ENCODE assay signal across 1 cellular context in the genomic region with DNA sequence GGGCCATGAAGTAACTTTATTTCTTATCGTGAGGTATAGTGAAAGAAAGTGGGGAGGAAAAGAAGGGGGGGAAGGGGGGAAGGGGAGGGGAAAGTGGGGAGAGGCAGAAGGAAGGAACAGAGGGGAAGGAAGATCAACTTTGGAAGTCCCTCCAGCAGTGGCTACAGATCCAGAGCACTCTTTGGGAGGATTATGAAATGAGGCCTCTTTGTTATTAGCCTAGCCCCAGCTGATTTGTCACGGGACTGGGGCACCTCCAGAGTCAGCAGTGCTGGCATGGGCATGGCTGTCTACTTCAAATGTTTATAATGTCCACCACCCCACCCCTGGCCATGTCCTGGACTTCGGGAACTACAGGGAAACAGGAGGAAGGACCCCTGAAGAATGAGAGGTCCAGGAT.
TF ChIP-seq lines count a peak whose summit lies in the region.

No MANE protein-coding gene starts in this region.

TF ChIP-seq in HCT116, 20 proteins besides CTCF, POLR2A, EP300 and RAD21 (continued from another document):
- TF ChIP-seq TCF7L2 (IDR thresholded peaks at IDR 0.05; ENCODE audit: borderline replicate concordance, extremely low read depth, insufficient read depth, insufficient read length) (no peak), POLR2AphosphoS5 (IDR thresholded peaks at IDR 0.05; ENCODE audit: low read depth, low read length) (no peak), SP1 (IDR thresholded peaks at IDR 0.05; ENCODE audit: low read depth) (no peak), ZFX (IDR thresholded peaks at IDR 0.05) (no peak)
